In the genomic region with DNA sequence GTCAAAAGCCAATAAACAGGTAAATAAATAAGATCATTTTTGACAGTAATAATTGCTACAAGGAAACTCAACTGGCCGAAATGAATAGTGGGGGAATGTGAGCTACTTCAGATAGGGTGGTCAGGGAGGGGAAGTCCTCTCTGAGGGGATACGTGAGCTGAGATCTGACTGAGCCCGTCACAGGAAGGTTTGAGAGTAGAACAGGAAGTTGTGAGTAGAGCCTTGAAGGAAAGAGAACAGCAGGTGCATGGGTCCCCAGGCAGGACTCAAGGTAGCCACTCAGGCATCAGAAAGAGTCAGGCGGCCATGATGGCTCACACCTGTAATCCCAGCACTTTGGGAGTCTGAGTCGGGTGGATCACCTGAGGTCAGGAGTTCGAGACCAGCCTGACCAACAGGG, we compare ENCODE assay signal across 17 cellular contexts. TPM values are rescaled to one million over a fixed set of nuclear protein-coding genes. Genes with fewer than 3 reads are reported as not detected.
DNase-seq lines count a peak whose midpoint lies in the region; ATAC-seq, FAIRE-seq and TF ChIP-seq lines count a peak whose summit lies in the region.
"Had no signal": no experiment of that assay in that cellular context is flagged by ENCODE, and none has a peak within 500 bp of the region (broad histone marks: within the 10 kb centered on the region; RNA-seq: fewer than 3 reads in every experiment).

No MANE protein-coding gene starts in this region.

- H2AFZ ChIP-seq in GM12878 (ENCODE audit: control insufficient read depth, low read depth, low read length), result no peak overlapping the region

- POLR2A ChIA-PET in CD4-positive, alpha-beta T cell (lab: Charles Lee), result no interaction called here
- POLR2A ChIA-PET in GM12878 (lab: Charles Lee), result no interaction called here

- H3K27ac Mint-ChIP-seq in CD4-positive, alpha-beta T cell, result peak overlapping the region; percentile 16
- H3K27ac Mint-ChIP-seq in IgD-negative memory B cell (peak overlapping the region in 2 of 3 donors; percentile 15 to 23), nephron progenitor cell (peak overlapping the region; percentile 12)
- H3K27ac Mint-ChIP-seq: dendritic cell treated with granulocyte-macrophage colony-stimulating factor and Interleukin-4, amounts not matched to agents 40 ng/mL and 50 ng/mL, for 4 days had no signal

- CTCF ChIA-PET in CD4-positive, alpha-beta T cell (lab: Charles Lee), result interaction anchor here (1.5 kb wide), 1 partner anchor 35 kb away, joined by 6 read pairs; no protein-coding TSS in a partner anchor
- CTCF ChIA-PET in GM12878 (lab: Yijun Ruan, JAX), result no interaction called here

- peaks cover 23% of the 10 kb centered on the region for H3K36me3 Mint-ChIP-seq in CD4-positive, alpha-beta T cell (ENCODE audit: low read depth)
- peaks cover 8% of the 10 kb centered on the region for H3K36me3 Mint-ChIP-seq in IgD-negative memory B cell
- peaks cover 58% of the 10 kb centered on the region for H3K36me3 Mint-ChIP-seq in nephron progenitor cell (ENCODE audit: low read depth)

- TF ChIP-seq EP300 in GM12878 (IDR thresholded peaks at IDR 0.05; ENCODE audit: borderline replicate concordance in 1 of 2, control insufficient read depth in 1 of 2, low read depth in 2 of 2, low read length in 2 of 2), result no peak

- H3K4me1 ChIP-seq in GM12878 (ENCODE audit: control insufficient read depth, insufficient read depth, low read length), result no peaks in the 10 kb centered on the region
- peaks cover 16% of the 10 kb centered on the region for H3K4me1 ChIP-seq in testis

- DNase-seq in CD4-positive, alpha-beta T cell, result no peak
- DNase-seq in GM12878 (ENCODE audit: low read depth, low spot score) (no peak), nephron progenitor cell (no peak), Right ventricle myocardium inferior (ENCODE audit: missing footprints) (no peak), testis (no peak)
- DNase-seq in stimulated activated CD4-positive, alpha-beta T cell treated with anti-CD3 and anti-CD28 coated beads, Interleukin-2, amount 100 ng/mL, for 48 hours, result no peak
- DNase-seq: activated T-cell treated with anti-CD3 and anti-CD28 coated beads, Interleukin-2, amount 50 U/mL, for 72 hours; left cardiac atrium; NCI-H1105 treated with DMSO at 0.1 percent for 48 hours; NCI-H524; RPMI8226; tibial artery had no signal

- no TSS peak for BruUV-seq in GM12878 (replicated peaks; lab: Mats Ljungman, UMichigan)

- in situ Hi-C loops in GM12878 (cut with MboI), result no loop called here

- no peaks in the 10 kb centered on the region for H4K20me1 ChIP-seq in GM12878 (ENCODE audit: control insufficient read depth, insufficient read depth)

- H3K27ac ChIP-seq in CD4-positive, alpha-beta T cell (ENCODE audit: low read depth, low read length), result no peak overlapping the region
- no peak overlapping the region for H3K27ac ChIP-seq in GM12878 (ENCODE audit: control insufficient read depth, insufficient read depth)
- no peak overlapping the region for H3K27ac ChIP-seq in testis
- H3K27ac ChIP-seq: tibial artery had no signal

- no peaks in the 10 kb centered on the region for H3K9me3 ChIP-seq in CD4-positive, alpha-beta T cell (ENCODE audit: control insufficient read depth, low read length)
- no peaks in the 10 kb centered on the region for H3K9me3 ChIP-seq in GM12878 (replicated peaks; ENCODE audit: control insufficient read depth, insufficient read depth, low read length)
- H3K9me3 ChIP-seq in testis, result no peaks in the 10 kb centered on the region
- H3K9me3 ChIP-seq: tibial artery had no signal

- H3K27me3 ChIP-seq in CD4-positive, alpha-beta T cell (ENCODE audit: control insufficient read depth, insufficient read depth, low read length), result no peaks in the 10 kb centered on the region
- H3K27me3 ChIP-seq in GM12878 (replicated peaks in 1 of 2; ENCODE audit: control insufficient read depth in 2 of 2, insufficient read depth in 2 of 2, low read length in 1 of 2), result no peaks in the 10 kb centered on the region
- no peaks in the 10 kb centered on the region for H3K27me3 ChIP-seq in testis
- H3K27me3 ChIP-seq: tibial artery had no signal

- no peaks in the 10 kb centered on the region for H3K27me3 Mint-ChIP-seq in CD4-positive, alpha-beta T cell
- no peaks in the 10 kb centered on the region for H3K27me3 Mint-ChIP-seq in IgD-negative memory B cell
- peaks cover 3% of the 10 kb centered on the region for H3K27me3 Mint-ChIP-seq in nephron progenitor cell (ENCODE audit: low read depth, poor library complexity)
- H3K27me3 Mint-ChIP-seq: dendritic cell treated with granulocyte-macrophage colony-stimulating factor and Interleukin-4, amounts not matched to agents 40 ng/mL and 50 ng/mL, for 4 days had no signal

- H3K9me3 Mint-ChIP-seq in CD4-positive, alpha-beta T cell, result no peaks in the 10 kb centered on the region
- H3K9me3 Mint-ChIP-seq in IgD-negative memory B cell (no peaks in the 10 kb centered on the region), nephron progenitor cell (no peaks in the 10 kb centered on the region)
- H3K9me3 Mint-ChIP-seq: activated T-cell treated with anti-CD3 and anti-CD28 coated beads, Interleukin-2, amount 50 U/mL, for 72 hours; dendritic cell treated with granulocyte-macrophage colony-stimulating factor and Interleukin-4, amounts not matched to agents 40 ng/mL and 50 ng/mL, for 4 days had no signal

- no peak for TF ChIP-seq CTCF in CD4-positive, alpha-beta T cell (IDR thresholded peaks at IDR 0.05)
- TF ChIP-seq CTCF in GM12878 (IDR thresholded peaks at IDR 0.05 in 2 of 3, conservative IDR thresholded peaks at IDR 0.05 in 1 of 3; ENCODE audit: control insufficient read depth in 2 of 3, extremely low read depth in 1 of 3, insufficient read depth in 1 of 3, low read depth in 3 of 3, low read length in 3 of 3) (no peak), nephron progenitor cell (IDR thresholded peaks at IDR 0.05) (no peak), testis (IDR thresholded peaks at IDR 0.05) (no peak)

- SMC1A ChIA-PET in GM12878 (lab: Charles Lee; ENCODE audit: uncharacterized antibody, unreplicated experiment), result interaction anchor here (1.9 kb wide), 1 partner anchor 34 kb away, joined by 10 read pairs; no protein-coding TSS in a partner anchor

- H3K36me3 ChIP-seq in GM12878 (ENCODE audit: control insufficient read depth in 2 of 2, insufficient read depth in 2 of 2, low read length in 1 of 2) (peaks cover 3 to 6% of the 10 kb centered on the region in 2 experiments; a peak in 3 of 4 replicates), testis (ENCODE audit: low read depth, missing control alignments) (no peaks in the 10 kb centered on the region)

- intact Hi-C loops in CD4-positive, alpha-beta T cell (cut with DNase I, micrococcal nuclease), result loop anchor here in 1 of 2 experiments (5.0 kb wide), 1 partner anchor 52 kb away; no protein-coding TSS in a partner anchor
- intact Hi-C loops in GM12878 (cut with micrococcal nuclease; ENCODE audit: unreplicated experiment) (no loop called here), Right ventricle myocardium inferior (cut with DNase I) (loop anchor here (10.0 kb wide), 1 partner anchor 125 kb away; a partner anchor contains a TSS), testis (cut with DNase I; ENCODE audit: low total_unique reads) (no loop called here)

- H3K4me3 ChIP-seq in GM12878 (no peak overlapping the region), testis (no peak overlapping the region)
- H3K4me3 ChIP-seq: tibial artery had no signal

- H3K4me1 Mint-ChIP-seq in CD4-positive, alpha-beta T cell (ENCODE audit: low read depth), result peaks cover 21% of the 10 kb centered on the region
- H3K4me1 Mint-ChIP-seq in IgD-negative memory B cell (peaks cover 11 to 21% (median 15%) of the 10 kb centered on the region in 3 donors), nephron progenitor cell (peaks cover 10% of the 10 kb centered on the region)

- ATAC-seq in CD4-positive, alpha-beta T cell (ENCODE audit: poor library complexity), result no peak
- peak; percentile 22; the same call in 1 of the 3 replicates for ATAC-seq in GM12878
- no peak for ATAC-seq in Right ventricle myocardium inferior
- ATAC-seq: left cardiac atrium, SK-N-SH treated with all-trans-retinoic acid at 6 μM for 48 hours had no signal

- H3K79me2 ChIP-seq in GM12878 (ENCODE audit: control insufficient read depth, insufficient read depth, low read length), result peaks cover 2% of the 10 kb centered on the region

- WGBS in GM12878 (ENCODE audit: insufficient coverage, insufficient replicate concordance, low lambda C conversion rate, missing lambda C conversion rate), result 34% methylated on average over 6 of the region's 6 CpGs
- 80 to 81% methylated on average over 6 of the region's 6 CpGs for WGBS in testis, 2 donors

- no peak overlapping the region for H3K4me3 Mint-ChIP-seq in CD4-positive, alpha-beta T cell
- H3K4me3 Mint-ChIP-seq in IgD-negative memory B cell, result peak overlapping the region in 1 of 4 donors; percentile 45
- H3K4me3 Mint-ChIP-seq in nephron progenitor cell, result no peak overlapping the region
- H3K4me3 Mint-ChIP-seq: activated T-cell treated with anti-CD3 and anti-CD28 coated beads, Interleukin-2, amount 50 U/mL, for 72 hours; dendritic cell treated with granulocyte-macrophage colony-stimulating factor and Interleukin-4, amounts not matched to agents 40 ng/mL and 50 ng/mL, for 4 days had no signal

- RAD21 ChIA-PET in GM12878 (lab: Charles Lee; ENCODE audit: unreplicated experiment), result no interaction called here

- H3K4me2 ChIP-seq in GM12878 (ENCODE audit: control insufficient read depth, insufficient read depth), result no peak overlapping the region

- no peak for TF ChIP-seq RAD21 in GM12878 (IDR thresholded peaks at IDR 0.05; ENCODE audit: insufficient read depth, low read depth, low read length)

- FAIRE-seq in GM12878 (lab: Jason Lieb, UNC), result no peak
- FAIRE-seq: frontal cortex, H54 had no signal

- TF ChIP-seq POLR2A in GM12878 (IDR thresholded peaks at IDR 0.05; ENCODE audit: low read depth, low read length), result no peak
- no peak for TF ChIP-seq POLR2A in testis (IDR thresholded peaks at IDR 0.05)

- no peak overlapping the region for H3K9ac ChIP-seq in GM12878 (ENCODE audit: control insufficient read depth, insufficient read depth, low read length)

RNA-seq across cellular contexts. Expression of a gene that starts 6.3 kb away (rescaled TPM):
- 10 to 100 TPM; 28.9 to 29.8 TPM for total RNA-seq in CD4-positive, alpha-beta T cell
- 1.0 TPM for polyA plus RNA-seq in IgD-negative memory B cell
- 18.7 and 23.2 TPM in 2 replicates for total RNA-seq in GM12878 (2013; cell fraction: nucleolus; rRNA removed)
- total RNA-seq in GM12878 (2014; rRNA removed), result 10.8 and 10.9 TPM in 2 replicates
- 8.7 and 9.2 TPM in 2 replicates for total RNA-seq in GM12878 (2014; rRNA removed; fragmentation: Illumina TruSeq; extraction: Trizol)
- total RNA-seq in GM12878 (2021), result 20.8 and 21.4 TPM in 2 replicates
- 5.4 TPM for polyA plus RNA-seq in GM12878 (2011; ENCODE audit: low read depth)
- 9.2 and 11.3 TPM in 2 replicates for polyA plus RNA-seq in GM12878 (2011; rRNA removed)
- polyA plus RNA-seq in GM12878 (2011; cell fraction: cytosol; rRNA removed), result 9.1 and 10.7 TPM in 2 replicates
- 8.2 and 11.4 TPM in 2 replicates for polyA plus RNA-seq in GM12878 (2011; cell fraction: nucleus; rRNA removed)
- 4.3 and 5.1 TPM in 2 replicates for polyA plus RNA-seq in GM12878 (2012)
- polyA plus RNA-seq in GM12878 (2014; fragmentation: Illumina TruSeq; extraction: Trizol), result 6.0 and 8.6 TPM in 2 replicates
- polyA plus RNA-seq in GM12878 (2014; fragmentation: Nextera tagmentation; extraction: Ambion mirVana), result 10 to 100 TPM in 1 of 2 experiments, 1 to 10 TPM in 1; 3.3 to 10.7 TPM
- 7.9 and 9.3 TPM in 2 replicates for polyA plus RNA-seq in GM12878 (2014; rRNA removed)
- 1 to 10 TPM; 5.1 to 5.5 TPM for polyA plus RNA-seq in GM12878 (2016; fragmentation: Nextera tagmentation; extraction: Ambion mirVana)
- 11.3 and 16.9 TPM in 2 replicates for polyA minus RNA-seq in GM12878 (2011; rRNA and poly(A)+ RNA removed)
- 5.4 and 5.6 TPM in 2 replicates for polyA minus RNA-seq in GM12878 (2011; cell fraction: cytosol; rRNA and poly(A)+ RNA removed)
- 2.2 and 5.1 TPM in 2 replicates for polyA minus RNA-seq in GM12878 (2011; cell fraction: nucleus; rRNA and poly(A)+ RNA removed)
- 16.2 TPM for total RNA-seq in Right ventricle myocardium inferior
- 10 to 100 TPM; 26.4 to 29.0 TPM for total RNA-seq in testis
- 6.0 TPM for polyA plus RNA-seq in testis (ENCODE audit: insufficient read depth, low read depth, low replicate concordance)

RNA-seq across cellular contexts. Expression of a gene that starts 6.7 kb away (rescaled TPM):
- 1 to 10 TPM; 4.1 to 4.8 TPM for total RNA-seq in CD4-positive, alpha-beta T cell
- polyA plus RNA-seq in IgD-negative memory B cell (9.9 TPM), GM12878 (2011; rRNA removed) (4.9 and 8.1 TPM in 2 replicates), GM12878 (2014; fragmentation: Illumina TruSeq; extraction: Trizol) (3.6 and 7.4 TPM in 2 replicates), GM12878 (2014; fragmentation: Nextera tagmentation; extraction: Ambion mirVana) (10 to 100 TPM; 13.2 to 15.2 TPM), GM12878 (2014; rRNA removed) (18.5 and 18.6 TPM in 2 replicates), GM12878 (2016; fragmentation: Nextera tagmentation; extraction: Ambion mirVana) (10 to 100 TPM; 29.5 to 29.8 TPM), testis (ENCODE audit: insufficient read depth, low read depth, low replicate concordance) (23.1 TPM)
- total RNA-seq in GM12878 (2013; cell fraction: nucleolus; rRNA removed), result 17.9 and 19.3 TPM in 2 replicates
- total RNA-seq in GM12878 (2014; rRNA removed) (12.6 and 13.4 TPM in 2 replicates), GM12878 (2014; rRNA removed; fragmentation: Illumina TruSeq; extraction: Trizol) (8.6 and 9.6 TPM in 2 replicates), GM12878 (2021) (17.9 and 18.8 TPM in 2 replicates), Right ventricle myocardium inferior (9.3 TPM), testis (10 to 100 TPM; 14.6 to 17.9 TPM)
- 2.4 TPM for polyA plus RNA-seq in GM12878 (2011; ENCODE audit: low read depth)
- 13.8 and 22.0 TPM in 2 replicates for polyA plus RNA-seq in GM12878 (2011; cell fraction: cytosol; rRNA removed)
- 15.1 and 16.6 TPM in 2 replicates for polyA plus RNA-seq in GM12878 (2011; cell fraction: nucleus; rRNA removed)
- 8.5 and 9.0 TPM in 2 replicates for polyA plus RNA-seq in GM12878 (2012)
- 9.4 and 16.7 TPM in 2 replicates for polyA minus RNA-seq in GM12878 (2011; rRNA and poly(A)+ RNA removed)
- polyA minus RNA-seq in GM12878 (2011; cell fraction: cytosol; rRNA and poly(A)+ RNA removed), result 3.5 and 4.7 TPM in 2 replicates
- polyA minus RNA-seq in GM12878 (2011; cell fraction: nucleus; rRNA and poly(A)+ RNA removed), result 13.3 and 23.2 TPM in 2 replicates

RNA-seq across cellular contexts. Expression of a gene that starts 14.1 kb away (rescaled TPM):
- total RNA-seq in CD4-positive, alpha-beta T cell, result not detected
- polyA plus RNA-seq in IgD-negative memory B cell (not detected), GM12878 (2011; rRNA removed) (0.65 and 1.0 TPM in 2 replicates), GM12878 (2014; fragmentation: Illumina TruSeq; extraction: Trizol) (12.8 and 13.7 TPM in 2 replicates), GM12878 (2014; fragmentation: Nextera tagmentation; extraction: Ambion mirVana) (10 to 100 TPM; 23.0 to 26.9 TPM), GM12878 (2014; rRNA removed) (12.2 and 12.7 TPM in 2 replicates), GM12878 (2016; fragmentation: Nextera tagmentation; extraction: Ambion mirVana) (10 to 100 TPM; 10.6 to 12.4 TPM), testis (ENCODE audit: insufficient read depth, low read depth, low replicate concordance) (9.9 TPM)
- total RNA-seq in GM12878 (2013; cell fraction: nucleolus; rRNA removed), result 0.54 and 1.9 TPM in 2 replicates
- total RNA-seq in GM12878 (2014; rRNA removed) (5.0 and 10.1 TPM in 2 replicates), GM12878 (2014; rRNA removed; fragmentation: Illumina TruSeq; extraction: Trizol) (5.9 and 6.3 TPM in 2 replicates), GM12878 (2021) (6.4 and 6.9 TPM in 2 replicates), Right ventricle myocardium inferior (2.2 TPM), testis (1 to 10 TPM; 5.8 to 5.9 TPM)
- 20.1 TPM for polyA plus RNA-seq in GM12878 (2011; ENCODE audit: low read depth)
- polyA plus RNA-seq in GM12878 (2011; cell fraction: cytosol; rRNA removed), result 1.3 and 1.4 TPM in 2 replicates
- 1.9 and 2.7 TPM in 2 replicates for polyA plus RNA-seq in GM12878 (2011; cell fraction: nucleus; rRNA removed)
- polyA plus RNA-seq in GM12878 (2012), result 10.7 and 10.8 TPM in 2 replicates
- polyA minus RNA-seq in GM12878 (2011; rRNA and poly(A)+ RNA removed), result 0.31 and 0.59 TPM in 2 replicates
- not detected in 2 replicates for polyA minus RNA-seq in GM12878 (2011; cell fraction: cytosol; rRNA and poly(A)+ RNA removed)
- not detected in 2 replicates for polyA minus RNA-seq in GM12878 (2011; cell fraction: nucleus; rRNA and poly(A)+ RNA removed)

RNA-seq across cellular contexts. Expression of a gene that starts 14.4 kb away (rescaled TPM):
- total RNA-seq in CD4-positive, alpha-beta T cell, result 10 to 100 TPM; 25.1 to 26.2 TPM
- polyA plus RNA-seq in IgD-negative memory B cell (23.6 TPM), GM12878 (2011; rRNA removed) (14.0 and 26.8 TPM in 2 replicates), GM12878 (2014; fragmentation: Illumina TruSeq; extraction: Trizol) (16.7 and 32.6 TPM in 2 replicates), GM12878 (2014; fragmentation: Nextera tagmentation; extraction: Ambion mirVana) (1 to 10 TPM; 2.0 to 7.5 TPM), GM12878 (2014; rRNA removed) (43.6 and 55.0 TPM in 2 replicates), GM12878 (2016; fragmentation: Nextera tagmentation; extraction: Ambion mirVana) (10 to 100 TPM; 46.9 to 51.1 TPM), testis (ENCODE audit: insufficient read depth, low read depth, low replicate concordance) (49.1 TPM)
- 22.9 and 26.0 TPM in 2 replicates for total RNA-seq in GM12878 (2013; cell fraction: nucleolus; rRNA removed)
- total RNA-seq in GM12878 (2014; rRNA removed) (39.3 and 40.1 TPM in 2 replicates), GM12878 (2014; rRNA removed; fragmentation: Illumina TruSeq; extraction: Trizol) (23.6 and 27.0 TPM in 2 replicates), GM12878 (2021) (30.0 and 34.8 TPM in 2 replicates), Right ventricle myocardium inferior (12.2 TPM), testis (10 to 100 TPM; 40.6 to 44.8 TPM)
- polyA plus RNA-seq in GM12878 (2011; ENCODE audit: low read depth), result 11.9 TPM
- 37.5 and 45.0 TPM in 2 replicates for polyA plus RNA-seq in GM12878 (2011; cell fraction: cytosol; rRNA removed)
- polyA plus RNA-seq in GM12878 (2011; cell fraction: nucleus; rRNA removed), result 28.0 and 40.7 TPM in 2 replicates
- polyA plus RNA-seq in GM12878 (2012), result 28.6 and 29.5 TPM in 2 replicates
- 24.8 and 45.7 TPM in 2 replicates for polyA minus RNA-seq in GM12878 (2011; rRNA and poly(A)+ RNA removed)
- 20.3 and 26.1 TPM in 2 replicates for polyA minus RNA-seq in GM12878 (2011; cell fraction: cytosol; rRNA and poly(A)+ RNA removed)
- 18.6 and 30.2 TPM in 2 replicates for polyA minus RNA-seq in GM12878 (2011; cell fraction: nucleus; rRNA and poly(A)+ RNA removed)

RNA-seq across cellular contexts. Expression of a gene that starts 22.2 kb away (rescaled TPM):
- under 1 TPM; 0.25 to 0.56 TPM for total RNA-seq in CD4-positive, alpha-beta T cell
- not detected for polyA plus RNA-seq in IgD-negative memory B cell
- total RNA-seq in GM12878 (2013; cell fraction: nucleolus; rRNA removed), result 0.83 and 1.2 TPM in 2 replicates
- total RNA-seq in GM12878 (2014; rRNA removed), result 0.06 and 0.11 TPM in 2 replicates
- total RNA-seq in GM12878 (2014; rRNA removed; fragmentation: Illumina TruSeq; extraction: Trizol), result 0.18 TPM in 2 replicates
- 0.08 and 0.19 TPM in 2 replicates for total RNA-seq in GM12878 (2021)
- not detected for polyA plus RNA-seq in GM12878 (2011; ENCODE audit: low read depth)
- 0.11 TPM in 1 of 2 replicates, not detected in the other for polyA plus RNA-seq in GM12878 (2011; rRNA removed)
- 0.07 and 0.10 TPM in 2 replicates for polyA plus RNA-seq in GM12878 (2011; cell fraction: cytosol; rRNA removed)
- 0.25 and 0.33 TPM in 2 replicates for polyA plus RNA-seq in GM12878 (2011; cell fraction: nucleus; rRNA removed)
- 0.21 and 0.31 TPM in 2 replicates for polyA plus RNA-seq in GM12878 (2012)
- 0.16 and 0.31 TPM in 2 replicates for polyA plus RNA-seq in GM12878 (2014; fragmentation: Illumina TruSeq; extraction: Trizol)
- not detected for polyA plus RNA-seq in GM12878 (2014; fragmentation: Nextera tagmentation; extraction: Ambion mirVana)
- 0.32 and 0.43 TPM in 2 replicates for polyA plus RNA-seq in GM12878 (2014; rRNA removed)
- polyA plus RNA-seq in GM12878 (2016; fragmentation: Nextera tagmentation; extraction: Ambion mirVana), result under 1 TPM; 0.37 to 0.38 TPM
- 0.05 TPM in 1 of 2 replicates, not detected in the other for polyA minus RNA-seq in GM12878 (2011; rRNA and poly(A)+ RNA removed)
- not detected in 2 replicates for polyA minus RNA-seq in GM12878 (2011; cell fraction: cytosol; rRNA and poly(A)+ RNA removed)
- polyA minus RNA-seq in GM12878 (2011; cell fraction: nucleus; rRNA and poly(A)+ RNA removed), result 0.12 and 0.29 TPM in 2 replicates
- 0.16 TPM for total RNA-seq in Right ventricle myocardium inferior
- 10 to 100 TPM in 1 of 2 donors, 1 to 10 TPM in 1; 8.4 to 21.3 TPM for total RNA-seq in testis
- 36.0 TPM for polyA plus RNA-seq in testis (ENCODE audit: insufficient read depth, low read depth, low replicate concordance)
- total RNA-seq: frontal cortex had no signal
